ENCODE assay signal across 3 cellular contexts in the genomic region with DNA sequence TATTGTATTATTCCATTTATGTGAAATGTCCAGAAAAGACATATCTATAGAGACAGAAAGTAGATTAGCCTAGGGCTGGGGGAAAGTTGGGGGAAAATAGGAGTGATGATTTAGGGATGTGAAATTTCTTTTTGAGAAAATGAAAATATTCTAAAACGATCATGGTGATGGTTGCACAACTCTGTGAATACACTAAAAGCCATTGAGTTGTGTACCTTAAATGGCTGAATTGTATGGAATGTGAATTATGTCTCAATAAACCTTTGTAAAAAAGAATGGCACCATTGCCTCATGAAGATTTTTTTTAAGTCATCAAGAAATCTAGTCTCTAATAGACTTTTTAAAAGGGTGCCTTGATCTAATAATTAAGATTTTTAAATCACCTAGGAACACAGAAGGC.
TF ChIP-seq lines count a peak whose summit lies in the region.

No MANE protein-coding gene starts in this region.

TF ChIP-seq in HEK293, 187 proteins besides CTCF, POLR2A, EP300 and RAD21:
- TF ChIP-seq ZNF354C (tag by site-specific recombination; IDR thresholded peaks at IDR 0.05; ENCODE audit: borderline replicate concordance, low read depth) (no peak), PRDM1 (tag by site-specific recombination; IDR thresholded peaks at IDR 0.05) (peak; percentile 49; the same call in 1 of the 2 replicates)

TF ChIP-seq in IMR-90, 13 proteins besides CTCF, POLR2A, EP300 and RAD21:
- no peak for TF ChIP-seq BHLHE40 (IDR thresholded peaks at IDR 0.05; ENCODE audit: low read depth, low read length)
- no peak for TF ChIP-seq CHD1 (IDR thresholded peaks at IDR 0.05; ENCODE audit: low read depth, low read length)
- 0 out of 2 replicates have a peak, but pooled peaks have one; percentile 20 for TF ChIP-seq CEBPB (IDR thresholded peaks at IDR 0.05; ENCODE audit: low read depth, low read length)

TF ChIP-seq in K562, 482 proteins besides CTCF, POLR2A, EP300 and RAD21:
- TF ChIP-seq CEBPB (tag; IDR thresholded peaks at IDR 0.05) (peak; percentile 45), CAMTA2 (CRISPR knock-in tag; conservative IDR thresholded peaks at IDR 0.05) (no peak)
